In the genomic region with DNA sequence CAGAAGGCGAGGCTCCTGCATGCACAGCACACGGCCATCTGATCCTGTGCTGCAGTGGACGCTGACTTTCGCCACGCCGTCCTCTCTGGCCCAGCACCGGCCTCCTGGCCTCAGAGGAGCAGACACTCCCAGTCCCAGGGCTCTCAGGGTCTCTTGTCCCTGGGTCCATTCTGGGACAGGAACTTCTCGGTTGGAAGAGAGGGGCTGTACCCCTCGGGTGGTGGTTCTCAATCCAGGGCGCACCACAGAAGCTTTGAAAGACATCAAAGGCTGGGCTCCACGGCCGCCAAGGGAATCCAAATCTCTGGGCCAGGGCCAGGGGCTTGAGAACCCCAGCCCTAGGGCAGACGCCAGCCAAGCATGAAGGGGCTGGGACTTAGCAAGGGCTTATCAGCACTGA, we compare ENCODE assay signal across 15 cellular contexts.
"Had no signal": no experiment of that assay in that cellular context is flagged by ENCODE, and none has a peak within 500 bp of the region (broad histone marks: within the 10 kb centered on the region; RNA-seq: fewer than 3 reads in every experiment).

No MANE protein-coding gene starts in this region.

- H3K4me3 ChIP-seq: cardiac muscle cell, esophagus muscularis mucosa, hepatocyte, stomach, testis, upper lobe of right lung had no signal

- H3K9me3 Mint-ChIP-seq: activated naive CD4-positive, alpha-beta T cell treated with anti-CD3 and anti-CD28 coated beads, Interleukin-2, amount 10 ng/mL, durations not matched to agents 7 days and 5 days; activated T-helper 2 cell treated with anti-CD3 and anti-CD28 coated beads, Interferon-gamma antibody, Interleukin-2, Interleukin-4, amounts not matched to agents 10 μg/mL and 5 μg/mL and 100 μg/mL, durations not matched to agents 14 hours and 24 hours and 36 hours; T-helper 2 cell treated with Interferon-gamma antibody and Interleukin-4, amounts not matched to agents 5 μg/mL and 100 μg/mL, for 36 hours had no signal

- H3K27ac Mint-ChIP-seq: activated T-helper 2 cell treated with anti-CD3 and anti-CD28 coated beads, Interferon-gamma antibody, Interleukin-2, Interleukin-4, amounts not matched to agents 10 μg/mL and 5 μg/mL and 100 μg/mL, durations not matched to agents 14 hours and 24 hours and 36 hours had no signal

- H3K27me3 ChIP-seq: cardiac muscle cell, esophagus muscularis mucosa, hepatocyte, stomach, testis, upper lobe of right lung had no signal

- H3K27ac ChIP-seq: parathyroid adenoma, upper lobe of right lung had no signal

- H3K4me3 Mint-ChIP-seq: activated naive CD4-positive, alpha-beta T cell treated with anti-CD3 and anti-CD28 coated beads, Interleukin-2, amount 10 ng/mL, durations not matched to agents 7 days and 5 days; T-helper 2 cell treated with Interferon-gamma antibody and Interleukin-4, amounts not matched to agents 5 μg/mL and 100 μg/mL, for 36 hours had no signal

- DNase-seq: activated CD4-positive, alpha-beta T cell treated with anti-CD3 and anti-CD28 coated beads, Interleukin-2, amount 50 U/mL, for 1 hour; activated naive CD4-positive, alpha-beta T cell treated with anti-CD3 and anti-CD28 coated beads, Interleukin-2, amount 10 ng/mL, durations not matched to agents 7 days and 5 days; kidney; left ventricle myocardium superior; mesendoderm; stimulated activated CD4-positive, alpha-beta T cell treated with anti-CD3 and anti-CD28 coated beads, Interleukin-1b, Interleukin-23, amount 100 ng/mL, for 48 hours; stomach; testis; upper lobe of right lung had no signal

- H3K36me3 ChIP-seq: cardiac muscle cell had no signal

- H3K27me3 Mint-ChIP-seq: activated naive CD4-positive, alpha-beta T cell treated with anti-CD3 and anti-CD28 coated beads, Interleukin-2, amount 10 ng/mL, durations not matched to agents 7 days and 5 days had no signal
